Comparison of ENCODE assay signal across 1 cellular context in the genomic region with DNA sequence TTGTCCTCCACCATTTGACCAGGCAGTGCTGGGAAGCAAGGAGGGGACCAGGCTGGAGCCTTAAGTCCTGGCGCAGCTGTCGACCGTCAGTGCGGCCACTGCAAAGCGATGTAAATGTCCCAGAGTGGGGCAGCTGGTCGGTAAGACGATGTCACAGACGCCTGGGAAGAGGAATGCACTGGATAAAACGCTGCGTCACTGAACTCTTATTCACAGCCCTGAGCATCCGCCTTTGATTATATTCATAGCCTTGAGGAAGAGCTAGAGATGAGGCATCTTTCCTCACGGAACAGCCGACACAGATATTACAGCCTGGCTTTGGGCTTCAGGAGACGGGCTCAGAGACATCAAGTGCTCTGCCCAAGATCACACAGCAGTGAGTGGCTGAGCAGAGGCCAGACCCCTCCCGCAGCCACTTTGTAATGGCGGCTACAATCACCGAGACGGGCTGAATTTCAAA.
TF ChIP-seq lines count a peak whose summit lies in the region.

No MANE protein-coding gene starts in this region.

TF ChIP-seq in H1, 55 proteins besides CTCF, POLR2A, EP300 and RAD21:
- TF ChIP-seq, protein P1, sequence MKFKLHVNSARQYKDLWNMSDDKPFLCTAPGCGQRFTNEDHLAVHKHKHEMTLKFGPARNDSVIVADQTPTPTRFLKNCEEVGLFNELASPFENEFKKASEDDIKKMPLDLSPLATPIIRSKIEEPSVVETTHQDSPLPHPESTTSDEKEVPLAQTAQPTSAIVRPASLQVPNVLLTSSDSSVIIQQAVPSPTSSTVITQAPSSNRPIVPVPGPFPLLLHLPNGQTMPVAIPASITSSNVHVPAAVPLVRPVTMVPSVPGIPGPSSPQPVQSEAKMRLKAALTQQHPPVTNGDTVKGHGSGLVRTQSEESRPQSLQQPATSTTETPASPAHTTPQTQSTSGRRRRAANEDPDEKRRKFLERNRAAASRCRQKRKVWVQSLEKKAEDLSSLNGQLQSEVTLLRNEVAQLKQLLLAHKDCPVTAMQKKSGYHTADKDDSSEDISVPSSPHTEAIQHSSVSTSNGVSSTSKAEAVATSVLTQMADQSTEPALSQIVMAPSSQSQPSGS (IDR thresholded peaks at IDR 0.05; ENCODE audit: low read length): 0 out of 2 replicates have a peak, but pooled peaks have one; percentile 26
- TF ChIP-seq JUND (IDR thresholded peaks at IDR 0.05; ENCODE audit: low read length) (no peak), RNF2 (IDR thresholded peaks at IDR 0.05; ENCODE audit: borderline replicate concordance, low read depth, low read length, missing control alignments, poor library complexity, severe bottlenecking) (no peak), CTBP2 (IDR thresholded peaks at IDR 0.05; ENCODE audit: borderline replicate concordance, insufficient read depth, insufficient read length, low read length) (no peak), CHD2 (IDR thresholded peaks at IDR 0.05; ENCODE audit: low read length) (no peak), RXRA (IDR thresholded peaks at IDR 0.05; ENCODE audit: insufficient read depth, low read depth, low read length) (no peak), MAFK (IDR thresholded peaks at IDR 0.05; ENCODE audit: low read depth, low read length) (no peak), ZNF274 (IDR thresholded peaks at IDR 0.05; ENCODE audit: borderline replicate concordance, extremely low read depth, low read length) (no peak), KDM1A (IDR thresholded peaks at IDR 0.05; ENCODE audit: borderline replicate concordance, low read length) (peak; percentile 97), TCF12 (IDR thresholded peaks at IDR 0.05; ENCODE audit: low read depth, low read length) (no peak), POLR2AphosphoS5 (IDR thresholded peaks at IDR 0.05; ENCODE audit: low read depth, low read length) (peak; percentile 43; the same call in 1 of the 2 replicates), BRCA1 (IDR thresholded peaks at IDR 0.05; ENCODE audit: low read depth, low read length) (no peak), YY1 (IDR thresholded peaks at IDR 0.05; ENCODE audit: low read depth, low read length) (peak; percentile 90), SIX5 (IDR thresholded peaks at IDR 0.05; ENCODE audit: low read depth, low read length) (no peak)
- TF ChIP-seq, protein P2, sequence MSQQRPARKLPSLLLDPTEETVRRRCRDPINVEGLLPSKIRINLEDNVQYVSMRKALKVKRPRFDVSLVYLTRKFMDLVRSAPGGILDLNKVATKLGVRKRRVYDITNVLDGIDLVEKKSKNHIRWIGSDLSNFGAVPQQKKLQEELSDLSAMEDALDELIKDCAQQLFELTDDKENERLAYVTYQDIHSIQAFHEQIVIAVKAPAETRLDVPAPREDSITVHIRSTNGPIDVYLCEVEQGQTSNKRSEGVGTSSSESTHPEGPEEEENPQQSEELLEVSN (IDR thresholded peaks at IDR 0.05): no peak
- TF ChIP-seq, protein P3, sequence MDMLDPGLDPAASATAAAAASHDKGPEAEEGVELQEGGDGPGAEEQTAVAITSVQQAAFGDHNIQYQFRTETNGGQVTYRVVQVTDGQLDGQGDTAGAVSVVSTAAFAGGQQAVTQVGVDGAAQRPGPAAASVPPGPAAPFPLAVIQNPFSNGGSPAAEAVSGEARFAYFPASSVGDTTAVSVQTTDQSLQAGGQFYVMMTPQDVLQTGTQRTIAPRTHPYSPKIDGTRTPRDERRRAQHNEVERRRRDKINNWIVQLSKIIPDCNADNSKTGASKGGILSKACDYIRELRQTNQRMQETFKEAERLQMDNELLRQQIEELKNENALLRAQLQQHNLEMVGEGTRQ (IDR thresholded peaks at IDR 0.05; ENCODE audit: low read length): no peak
